ENCODE assay signal across 7 cellular contexts in the genomic region with DNA sequence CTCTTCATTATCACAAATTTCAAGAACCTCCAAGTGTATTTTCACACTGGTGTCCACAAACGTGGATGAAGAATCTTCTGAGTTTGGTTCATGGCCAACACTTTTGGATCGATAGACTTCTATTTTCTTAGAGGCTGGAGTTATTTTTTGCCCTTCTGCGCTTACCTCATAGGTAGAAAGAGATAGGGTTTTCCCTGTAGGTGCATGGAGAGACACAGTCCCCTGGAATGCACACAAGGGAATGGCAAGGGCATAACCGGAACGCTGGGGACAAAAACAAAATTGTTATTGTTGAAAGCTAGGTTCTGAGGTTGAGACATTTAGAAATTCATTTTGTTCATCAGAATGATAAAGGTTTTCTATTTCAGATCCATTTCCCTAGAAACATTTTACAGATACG.
"Had no signal": no experiment of that assay in that cellular context is flagged by ENCODE, and none has a peak within 500 bp of the region (broad histone marks: within the 10 kb centered on the region; RNA-seq: fewer than 3 reads in every experiment).

No MANE protein-coding gene starts in this region.

- H2AFZ ChIP-seq: GM23248 had no signal

- H3K4me3 ChIP-seq: GM23248 had no signal

- H3K9ac ChIP-seq: GM23248 had no signal

- DNase-seq: GM23248, GOT3, H9, HCEC 1CT, KBM-7 had no signal

- FAIRE-seq: H54, HTR-8/SVneo had no signal

- H3K27ac ChIP-seq: GM23248 had no signal
